ENCODE assay signal across 1 cellular context in the genomic region with DNA sequence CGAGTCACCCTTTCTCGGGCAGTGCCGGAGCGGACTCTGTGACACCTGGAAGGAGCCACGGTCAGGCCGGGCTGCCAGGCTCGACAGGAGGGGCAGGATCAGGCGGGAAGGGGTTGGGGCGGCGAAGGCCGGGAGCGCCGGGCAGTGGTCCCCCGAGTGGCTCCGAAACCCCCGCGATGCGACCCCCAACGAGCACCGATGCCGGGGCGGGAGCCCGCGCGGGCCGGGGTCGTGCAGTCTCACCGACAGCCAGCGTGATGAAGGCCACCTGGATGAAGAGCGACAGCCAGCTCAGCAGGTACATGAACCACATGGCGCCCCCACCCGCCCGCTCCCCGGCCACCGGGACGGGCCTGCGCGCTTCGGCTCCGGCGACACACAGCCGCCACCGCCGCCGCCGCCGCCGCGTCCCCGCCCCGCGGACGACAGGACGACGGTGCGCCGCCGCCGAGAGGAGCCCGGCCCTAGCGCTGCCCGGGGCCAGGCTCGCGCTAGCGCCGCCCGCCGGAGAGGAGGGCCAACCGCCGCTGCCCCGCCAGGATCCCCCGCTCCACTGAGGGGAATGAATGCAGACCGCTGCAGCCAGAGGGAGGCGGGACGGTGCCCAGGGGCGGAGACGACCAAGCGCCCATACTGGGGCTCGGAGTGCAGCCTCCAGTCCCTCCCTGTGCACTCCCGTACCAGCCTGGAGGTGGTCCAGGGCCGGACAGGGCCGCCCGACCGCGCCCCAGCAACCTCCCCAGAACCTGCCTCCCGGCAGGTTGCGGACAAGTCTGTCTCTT.
A peak's percentile ranks its signal among the peaks of the same experiment; 100 is the strongest.
TF ChIP-seq lines count a peak whose summit lies in the region.

TSS of gene TEX261 (minus strand) at position 429 of the 782 bp plus-strand sequence. CDS start at position 313, 116 bp downstream.

TF ChIP-seq in HepG2, 621 proteins besides CTCF, POLR2A, EP300 and RAD21 (continued from another document and continues in another):
- TF ChIP-seq ATF6 (CRISPR knock-in tag; conservative IDR thresholded peaks at IDR 0.05) = no peak
- no peak for TF ChIP-seq JUNB (CRISPR knock-in tag; IDR thresholded peaks at IDR 0.05; ENCODE audit: borderline replicate concordance)
- peak; percentile 42; the same call in 1 of the 2 replicates for TF ChIP-seq ZBTB7B (CRISPR knock-in tag; IDR thresholded peaks at IDR 0.05)
- no peak for TF ChIP-seq ZNF552 (CRISPR knock-in tag; IDR thresholded peaks at IDR 0.05; ENCODE audit: borderline replicate concordance)
- TF ChIP-seq, protein P1, sequence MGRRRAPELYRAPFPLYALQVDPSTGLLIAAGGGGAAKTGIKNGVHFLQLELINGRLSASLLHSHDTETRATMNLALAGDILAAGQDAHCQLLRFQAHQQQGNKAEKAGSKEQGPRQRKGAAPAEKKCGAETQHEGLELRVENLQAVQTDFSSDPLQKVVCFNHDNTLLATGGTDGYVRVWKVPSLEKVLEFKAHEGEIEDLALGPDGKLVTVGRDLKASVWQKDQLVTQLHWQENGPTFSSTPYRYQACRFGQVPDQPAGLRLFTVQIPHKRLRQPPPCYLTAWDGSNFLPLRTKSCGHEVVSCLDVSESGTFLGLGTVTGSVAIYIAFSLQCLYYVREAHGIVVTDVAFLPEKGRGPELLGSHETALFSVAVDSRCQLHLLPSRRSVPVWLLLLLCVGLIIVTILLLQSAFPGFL (CRISPR knock-in tag; IDR thresholded peaks at IDR 0.05) = no peak
- TF ChIP-seq NR2F6 (IDR thresholded peaks at IDR 0.05) = no peak
- TF ChIP-seq NR2F6 (CRISPR knock-in tag; IDR thresholded peaks at IDR 0.05) = no peak
- peak; percentile 78 for TF ChIP-seq SAP130 (CRISPR knock-in tag; IDR thresholded peaks at IDR 0.05; ENCODE audit: low read depth)
- 0 out of 2 replicates have a peak, but pooled peaks have one; percentile 49 for TF ChIP-seq ZNF292 (CRISPR knock-in tag; IDR thresholded peaks at IDR 0.05; ENCODE audit: borderline replicate concordance, low read depth)
- TF ChIP-seq ZNF619 (CRISPR knock-in tag; IDR thresholded peaks at IDR 0.05) = 0 out of 2 replicates have a peak, but pooled peaks have one; percentile 90
- TF ChIP-seq ZNF75D (CRISPR knock-in tag; IDR thresholded peaks at IDR 0.05; ENCODE audit: borderline replicate concordance) = no peak
- TF ChIP-seq ELF4 (CRISPR knock-in tag; IDR thresholded peaks at IDR 0.05; ENCODE audit: borderline replicate concordance) = no peak
- TF ChIP-seq ZNF777 (CRISPR knock-in tag; IDR thresholded peaks at IDR 0.05) = no peak
- peak; percentile 74; the same call in 1 of the 2 replicates for TF ChIP-seq ZNF614 (CRISPR knock-in tag; IDR thresholded peaks at IDR 0.05; ENCODE audit: borderline replicate concordance)
- TF ChIP-seq RERE (CRISPR knock-in tag; IDR thresholded peaks at IDR 0.05; ENCODE audit: low read depth) = no peak
- TF ChIP-seq ZNF282 (IDR thresholded peaks at IDR 0.05; ENCODE audit: partially characterized antibody) = no peak
- no peak for TF ChIP-seq HMGXB3 (CRISPR knock-in tag; IDR thresholded peaks at IDR 0.05; ENCODE audit: borderline replicate concordance)
- peak; percentile 62; the same call in 1 of the 2 replicates for TF ChIP-seq KMT2B (CRISPR knock-in tag; IDR thresholded peaks at IDR 0.05)
- peak; percentile 39 for TF ChIP-seq HNF4A (CRISPR knock-in tag; IDR thresholded peaks at IDR 0.05)
- TF ChIP-seq ZBTB3 (CRISPR knock-in tag; IDR thresholded peaks at IDR 0.05; ENCODE audit: borderline replicate concordance, low read depth) = no peak
- no peak for TF ChIP-seq NFIB (CRISPR knock-in tag; IDR thresholded peaks at IDR 0.05; ENCODE audit: borderline replicate concordance)
- TF ChIP-seq CHD2 (IDR thresholded peaks at IDR 0.05; ENCODE audit: low read depth, low read length) = no peak
- TF ChIP-seq NFE2 (CRISPR knock-in tag; IDR thresholded peaks at IDR 0.05) = no peak
- TF ChIP-seq SIX4 (CRISPR knock-in tag; IDR thresholded peaks at IDR 0.05) = no peak
- TF ChIP-seq ZNF232 (CRISPR knock-in tag; IDR thresholded peaks at IDR 0.05; ENCODE audit: borderline replicate concordance) = no peak
- TF ChIP-seq, protein P2, sequence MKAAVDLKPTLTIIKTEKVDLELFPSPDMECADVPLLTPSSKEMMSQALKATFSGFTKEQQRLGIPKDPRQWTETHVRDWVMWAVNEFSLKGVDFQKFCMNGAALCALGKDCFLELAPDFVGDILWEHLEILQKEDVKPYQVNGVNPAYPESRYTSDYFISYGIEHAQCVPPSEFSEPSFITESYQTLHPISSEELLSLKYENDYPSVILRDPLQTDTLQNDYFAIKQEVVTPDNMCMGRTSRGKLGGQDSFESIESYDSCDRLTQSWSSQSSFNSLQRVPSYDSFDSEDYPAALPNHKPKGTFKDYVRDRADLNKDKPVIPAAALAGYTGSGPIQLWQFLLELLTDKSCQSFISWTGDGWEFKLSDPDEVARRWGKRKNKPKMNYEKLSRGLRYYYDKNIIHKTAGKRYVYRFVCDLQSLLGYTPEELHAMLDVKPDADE (CRISPR knock-in tag; IDR thresholded peaks at IDR 0.05) = no peak
- TF ChIP-seq, protein P3, sequence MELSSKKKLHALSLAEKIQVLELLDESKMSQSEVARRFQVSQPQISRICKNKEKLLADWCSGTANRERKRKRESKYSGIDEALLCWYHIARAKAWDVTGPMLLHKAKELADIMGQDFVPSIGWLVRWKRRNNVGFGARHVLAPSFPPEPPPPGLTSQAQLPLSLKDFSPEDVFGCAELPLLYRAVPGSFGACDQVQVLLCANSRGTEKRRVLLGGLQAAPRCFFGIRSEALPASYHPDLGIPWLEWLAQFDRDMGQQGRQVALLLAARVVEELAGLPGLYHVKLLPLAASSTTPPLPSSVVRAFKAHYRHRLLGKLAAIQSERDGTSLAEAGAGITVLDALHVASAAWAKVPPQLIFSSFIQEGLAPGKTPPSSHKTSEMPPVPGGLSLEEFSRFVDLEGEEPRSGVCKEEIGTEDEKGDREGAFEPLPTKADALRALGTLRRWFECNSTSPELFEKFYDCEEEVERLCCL (CRISPR knock-in tag; IDR thresholded peaks at IDR 0.05; ENCODE audit: borderline replicate concordance) = no peak
- TF ChIP-seq, protein P4, sequence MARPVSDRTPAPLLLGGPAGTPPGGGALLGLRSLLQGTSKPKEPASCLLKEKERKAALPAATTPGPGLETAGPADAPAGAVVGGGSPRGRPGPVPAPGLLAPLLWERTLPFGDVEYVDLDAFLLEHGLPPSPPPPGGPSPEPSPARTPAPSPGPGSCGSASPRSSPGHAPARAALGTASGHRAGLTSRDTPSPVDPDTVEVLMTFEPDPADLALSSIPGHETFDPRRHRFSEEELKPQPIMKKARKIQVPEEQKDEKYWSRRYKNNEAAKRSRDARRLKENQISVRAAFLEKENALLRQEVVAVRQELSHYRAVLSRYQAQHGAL (CRISPR knock-in tag; IDR thresholded peaks at IDR 0.05; ENCODE audit: not compliant biosample characterization) = no peak
- TF ChIP-seq ZNF841 (CRISPR knock-in tag; IDR thresholded peaks at IDR 0.05; ENCODE audit: borderline replicate concordance) = 0 out of 2 replicates have a peak, but pooled peaks have one; percentile 25
- no peak for TF ChIP-seq ETV6 (CRISPR knock-in tag; conservative IDR thresholded peaks at IDR 0.05)
- no peak for TF ChIP-seq HNF4G (IDR thresholded peaks at IDR 0.05; ENCODE audit: borderline replicate concordance, low read depth, low read length)
- TF ChIP-seq HNF4G (CRISPR knock-in tag; IDR thresholded peaks at IDR 0.05; ENCODE audit: borderline replicate concordance, low read depth) = peak; percentile 51; the same call in 1 of the 2 replicates
- TF ChIP-seq ZNF335 (CRISPR knock-in tag; IDR thresholded peaks at IDR 0.05) = no peak
- no peak; the same call in 1 of the 2 replicates for TF ChIP-seq ZNF280B (CRISPR knock-in tag; IDR thresholded peaks at IDR 0.05; ENCODE audit: borderline replicate concordance)
- TF ChIP-seq RCOR2 (CRISPR knock-in tag; IDR thresholded peaks at IDR 0.05) = no peak
- TF ChIP-seq ZSCAN22 (CRISPR knock-in tag; IDR thresholded peaks at IDR 0.05) = no peak
- TF ChIP-seq ZNF253 (CRISPR knock-in tag; IDR thresholded peaks at IDR 0.05; ENCODE audit: borderline replicate concordance) = no peak
- 0 out of 2 replicates have a peak, but pooled peaks have one; percentile 49 for TF ChIP-seq ZNF225 (CRISPR knock-in tag; IDR thresholded peaks at IDR 0.05)
- TF ChIP-seq SP1 (IDR thresholded peaks at IDR 0.05) = no peak
- peak; percentile 60 for TF ChIP-seq SP1 (CRISPR knock-in tag; IDR thresholded peaks at IDR 0.05)
- TF ChIP-seq ZNF343 (CRISPR knock-in tag; IDR thresholded peaks at IDR 0.05) = peak; percentile 71; the same call in 1 of the 2 replicates
